17 cellular contexts compared by ENCODE assay signal in the genomic region with DNA sequence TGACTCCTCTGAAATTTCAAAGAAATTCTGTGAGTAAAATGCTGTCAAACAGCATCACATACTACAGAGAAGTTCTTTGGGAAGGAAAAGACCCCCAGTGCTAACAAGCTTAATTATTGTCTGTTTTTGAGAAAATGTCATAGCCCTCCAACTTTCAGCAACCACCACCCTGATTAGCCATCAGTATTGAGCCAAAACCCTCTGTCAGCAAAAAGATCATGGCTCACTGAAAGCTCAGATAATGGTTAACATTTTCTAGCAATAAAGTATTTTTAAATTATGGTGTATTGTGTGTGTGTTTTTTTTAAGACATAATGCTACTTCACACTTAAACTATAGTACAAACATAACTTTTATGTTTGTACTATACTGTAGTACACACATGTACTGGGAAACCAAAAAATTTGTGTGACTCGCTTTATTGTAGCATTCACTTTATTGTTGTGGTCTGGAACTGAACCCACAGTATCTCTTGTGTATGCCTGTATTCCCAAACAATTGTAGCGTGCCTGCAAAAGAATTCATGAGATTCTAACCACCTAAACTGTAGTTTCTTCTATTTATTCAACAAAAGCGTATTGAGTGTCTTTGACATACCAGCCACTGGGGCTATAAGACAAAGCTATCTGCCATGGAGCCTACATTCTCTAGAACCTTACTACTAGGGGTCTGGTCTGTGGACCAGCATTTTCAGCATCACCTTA.
"Had no signal": no experiment of that assay in that cellular context is flagged by ENCODE, and none has a peak within 500 bp of the region (broad histone marks: within the 10 kb centered on the region; RNA-seq: fewer than 3 reads in every experiment).

No MANE protein-coding gene starts in this region.

- H3K27ac ChIP-seq: hepatocyte, parathyroid adenoma, thoracic aorta had no signal

- H2AFZ ChIP-seq: hepatocyte, parathyroid adenoma had no signal

- H3K4me2 ChIP-seq: hepatocyte had no signal

- H3K36me3 Mint-ChIP-seq: stimulated activated effector memory CD8-positive, alpha-beta T cell treated with anti-CD3 and anti-CD28 coated beads, Interleukin-12 subunit alpha, Interleukin-12 subunit beta, amount 100 ng/mL, for 72 hours had no signal

- ATAC-seq: activated CD4-positive, alpha-beta T cell treated with anti-CD3 and anti-CD28 coated beads for 36 hours; activated T-cell treated with anti-CD3 and anti-CD28 coated beads, Interleukin-2, amount 50 U/mL, for 4 hours; T-helper 17 cell had no signal

- H3K36me3 ChIP-seq: thoracic aorta had no signal

- H3K27me3 ChIP-seq: hepatocyte had no signal

- H3K9ac ChIP-seq: parathyroid adenoma had no signal

- H3K4me1 ChIP-seq: parathyroid adenoma had no signal

- H3K27ac Mint-ChIP-seq: activated CD4-positive, alpha-beta T cell treated with anti-CD3 and anti-CD28 coated beads for 36 hours; activated CD8-positive, alpha-beta T cell treated with anti-CD3 and anti-CD28 coated beads for 36 hours; activated naive CD8-positive, alpha-beta T cell treated with anti-CD3 and anti-CD28 coated beads for 36 hours; dendritic cell treated with granulocyte-macrophage colony-stimulating factor and Interleukin-4, amounts not matched to agents 40 ng/mL and 50 ng/mL, for 4 days; stimulated activated effector memory CD8-positive, alpha-beta T cell treated with anti-CD3 and anti-CD28 coated beads, Interleukin-12 subunit alpha, Interleukin-12 subunit beta, amount 100 ng/mL, for 72 hours; T-helper 17 cell had no signal

- H3K4me3 Mint-ChIP-seq: activated CD4-positive, alpha-beta T cell treated with anti-CD3 and anti-CD28 coated beads for 36 hours; activated CD8-positive, alpha-beta T cell treated with anti-CD3 and anti-CD28 coated beads for 36 hours; activated naive CD8-positive, alpha-beta T cell treated with anti-CD3 and anti-CD28 coated beads for 36 hours; activated T-cell treated with anti-CD3 and anti-CD28 coated beads, Interleukin-2, amount 50 U/mL, for 4 hours; dendritic cell treated with granulocyte-macrophage colony-stimulating factor and Interleukin-4, amounts not matched to agents 40 ng/mL and 50 ng/mL, for 4 days; neural crest cell; stimulated activated effector memory CD8-positive, alpha-beta T cell treated with anti-CD3 and anti-CD28 coated beads, Interleukin-12 subunit alpha, Interleukin-12 subunit beta, amount 100 ng/mL, for 72 hours; T-helper 17 cell had no signal

- DNase-seq: activated CD4-positive, alpha-beta T cell treated with anti-CD3 and anti-CD28 coated beads for 36 hours; activated CD8-positive, alpha-beta T cell treated with anti-CD3 and anti-CD28 coated beads for 36 hours; activated gamma-delta T cell; activated naive CD8-positive, alpha-beta T cell treated with anti-CD3 and anti-CD28 coated beads for 36 hours; activated T-cell treated with anti-CD3 and anti-CD28 coated beads, Interleukin-2, amount 50 U/mL, for 4 hours; amygdala; effector memory CD4-positive, alpha-beta T cell; islet precursor cell; stimulated activated CD4-positive, alpha-beta T cell treated with anti-CD3 and anti-CD28 coated beads, Interleukin-12 subunit alpha, Interleukin-12 subunit beta, amount 100 ng/mL, for 4 hours; stimulated activated CD4-positive, alpha-beta T cell treated with anti-CD3 and anti-CD28 coated beads, Interleukin-2, amount 100 ng/mL, for 24 hours; T-helper 17 cell had no signal

- H3K27me3 Mint-ChIP-seq: activated CD4-positive, alpha-beta T cell treated with anti-CD3 and anti-CD28 coated beads for 36 hours; activated CD8-positive, alpha-beta T cell treated with anti-CD3 and anti-CD28 coated beads for 36 hours; activated naive CD8-positive, alpha-beta T cell treated with anti-CD3 and anti-CD28 coated beads for 36 hours; dendritic cell treated with granulocyte-macrophage colony-stimulating factor and Interleukin-4, amounts not matched to agents 40 ng/mL and 50 ng/mL, for 4 days; T-helper 17 cell had no signal

- H3K4me3 ChIP-seq: hepatocyte, thoracic aorta had no signal
